ENCODE assay signal across 8 cellular contexts in the genomic region with DNA sequence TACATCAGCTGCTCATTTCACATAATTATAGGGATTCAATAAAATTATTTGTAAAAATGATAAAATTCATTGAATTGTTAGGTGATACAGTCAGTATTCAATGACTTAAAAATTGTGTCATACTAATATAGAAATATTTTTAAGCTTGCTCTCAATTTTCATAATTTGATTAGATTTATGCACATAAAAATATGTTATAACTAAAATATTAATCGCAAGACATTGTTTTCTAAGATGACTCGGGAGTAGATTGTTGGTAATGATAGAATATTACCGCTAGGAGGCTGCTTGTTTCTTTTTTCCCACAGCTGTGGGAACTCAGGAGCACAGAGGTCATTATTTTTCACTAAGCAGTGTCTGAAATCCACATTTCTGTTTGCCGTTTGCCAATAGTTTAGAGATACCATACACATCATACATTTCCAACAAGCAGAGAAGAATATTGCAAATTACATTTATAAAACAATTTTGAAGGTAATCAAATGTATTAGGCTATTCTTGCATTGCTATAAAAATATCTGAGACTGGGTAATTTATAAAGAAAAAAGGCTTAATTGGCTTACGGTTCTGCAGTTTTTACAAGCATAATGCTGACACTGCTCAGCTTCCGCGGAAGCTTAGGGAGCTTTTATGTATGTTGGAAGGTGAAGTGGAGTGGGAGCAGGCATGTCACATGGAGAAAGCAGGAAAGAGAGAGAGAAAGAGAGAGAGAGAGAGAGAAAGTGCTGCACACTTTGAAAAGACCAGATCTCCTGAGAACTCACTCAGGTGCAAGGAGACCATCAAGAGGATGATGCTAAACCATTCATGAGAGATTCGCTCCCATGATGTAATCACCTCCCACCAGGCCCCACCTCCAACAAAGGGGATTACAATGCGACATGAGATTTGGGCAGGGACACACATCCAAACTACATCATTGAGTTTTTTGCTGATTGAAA. TPM values are rescaled to one million over a fixed set of nuclear protein-coding genes. Genes with fewer than 3 reads are reported as not detected.
DNase-seq lines count a peak whose midpoint lies in the region; ATAC-seq and TF ChIP-seq lines count a peak whose summit lies in the region.

No MANE protein-coding gene starts in this region.

- peaks cover 41% of the 10 kb centered on the region for H3K36me3 ChIP-seq in CD8-positive, alpha-beta memory T cell (ENCODE audit: insufficient read depth, low read length)
- H3K36me3 ChIP-seq in colonic mucosa = no peaks in the 10 kb centered on the region

- ATAC-seq in T-helper 17 cell = peak; percentile 61
- peak; percentile 71 for ATAC-seq in sciatic nerve
- ATAC-seq in HG02885 (IDR thresholded peaks at IDR 0.05; ENCODE audit: poor library complexity, unreplicated experiment) = no peak
- no peak for ATAC-seq in GM21825 (IDR thresholded peaks at IDR 0.05; ENCODE audit: unreplicated experiment)

- H3K27ac Mint-ChIP-seq in CD8-positive, alpha-beta memory T cell = peak overlapping the region; percentile 17 to 93 (median 84)
- H3K27ac Mint-ChIP-seq in T-helper 17 cell = peak overlapping the region; percentile 99

- peaks cover 53 to 63% (median 63%) of the 10 kb centered on the region in 3 donors for H3K4me1 Mint-ChIP-seq in CD8-positive, alpha-beta memory T cell
- H3K4me1 Mint-ChIP-seq in T-helper 17 cell = peaks cover 41% of the 10 kb centered on the region

- H3K9me3 ChIP-seq in CD8-positive, alpha-beta memory T cell (ENCODE audit: low read length) = no peaks in the 10 kb centered on the region
- no peaks in the 10 kb centered on the region for H3K9me3 ChIP-seq in T-helper 17 cell (ENCODE audit: control insufficient read depth, low read length, poor library complexity, severe bottlenecking)
- no peaks in the 10 kb centered on the region for H3K9me3 ChIP-seq in colonic mucosa

- peak in 4 of 5 donors; percentile 40 to 57 (median 46) for DNase-seq in CD8-positive, alpha-beta memory T cell
- DNase-seq in T-helper 17 cell (peak in 2 of 3 donors; percentile 36 to 38), sciatic nerve (ENCODE audit: low spot score) (no peak), colonic mucosa (no peak)
- peak; percentile 41 for DNase-seq in effector CD4-positive, alpha-beta T cell

- peaks cover 30 to 45% (median 33%) of the 10 kb centered on the region in 3 donors for H3K36me3 Mint-ChIP-seq in CD8-positive, alpha-beta memory T cell
- peaks cover 15% of the 10 kb centered on the region for H3K36me3 Mint-ChIP-seq in T-helper 17 cell (ENCODE audit: low read depth)

- no peak overlapping the region for H3K9ac ChIP-seq in colonic mucosa (ENCODE audit: low read depth in 2 of 2, low read length in 2 of 2)

- peaks cover 57% of the 10 kb centered on the region for H3K4me1 ChIP-seq in CD8-positive, alpha-beta memory T cell (ENCODE audit: insufficient read depth, low read length)
- no peaks in the 10 kb centered on the region for H3K4me1 ChIP-seq in colonic mucosa

- H3K4me3 Mint-ChIP-seq in CD8-positive, alpha-beta memory T cell = peak overlapping the region; percentile 3 to 43 (median 27)
- H3K4me3 Mint-ChIP-seq in T-helper 17 cell = peak overlapping the region; percentile 78

- no peak overlapping the region for H3K27ac ChIP-seq in CD8-positive, alpha-beta memory T cell (ENCODE audit: low read depth, low read length)
- no peak overlapping the region for H3K27ac ChIP-seq in colonic mucosa

- no peaks in the 10 kb centered on the region for H3K27me3 ChIP-seq in CD8-positive, alpha-beta memory T cell (ENCODE audit: insufficient read depth, low read length, poor library complexity, severe bottlenecking)
- H3K27me3 ChIP-seq in colonic mucosa = no peaks in the 10 kb centered on the region

- intact Hi-C loops in sciatic nerve (cut with DNase I) = no loop called here
- intact Hi-C loops in colonic mucosa (cut with DNase I) = loop anchor here (2.0 kb wide), 1 partner anchor 173 kb away; no protein-coding TSS in a partner anchor

- TF ChIP-seq EP300 in Ishikawa (IDR thresholded peaks at IDR 0.05; ENCODE audit: borderline replicate concordance) = no peak

- POLR2A ChIA-PET in CD8-positive, alpha-beta memory T cell (lab: Charles Lee) = interaction anchor here (0.9 to 2.5 kb wide), 4 partner anchors 8 to 49 kb away, joined by 3 to 15 read pairs (median 11); a partner anchor contains a TSS

- CTCF ChIA-PET in CD8-positive, alpha-beta memory T cell (lab: Charles Lee) = interaction anchor here (0.8 to 19.4 kb wide), 27 partner anchors 8 to 484 kb away, joined by 3 to 359 read pairs (median 5); a partner anchor contains a TSS

- TF ChIP-seq RAD21 in Ishikawa (IDR thresholded peaks at IDR 0.05; ENCODE audit: low read depth) = peak; percentile 46

- no peak overlapping the region for H3K4me3 ChIP-seq in CD8-positive, alpha-beta memory T cell (ENCODE audit: low read length)
- no peak overlapping the region for H3K4me3 ChIP-seq in colonic mucosa

- no peak for TF ChIP-seq CTCF in colonic mucosa (IDR thresholded peaks at IDR 0.05)

- H3K27me3 Mint-ChIP-seq in CD8-positive, alpha-beta memory T cell = peaks cover 0 to 2% of the 10 kb centered on the region in 2 donors
- no peaks in the 10 kb centered on the region for H3K27me3 Mint-ChIP-seq in T-helper 17 cell

- H3K9me3 Mint-ChIP-seq in CD8-positive, alpha-beta memory T cell = no peaks in the 10 kb centered on the region

TF ChIP-seq in Ishikawa, 13 proteins besides CTCF, POLR2A, EP300 and RAD21:
- TF ChIP-seq, protein P1, sequence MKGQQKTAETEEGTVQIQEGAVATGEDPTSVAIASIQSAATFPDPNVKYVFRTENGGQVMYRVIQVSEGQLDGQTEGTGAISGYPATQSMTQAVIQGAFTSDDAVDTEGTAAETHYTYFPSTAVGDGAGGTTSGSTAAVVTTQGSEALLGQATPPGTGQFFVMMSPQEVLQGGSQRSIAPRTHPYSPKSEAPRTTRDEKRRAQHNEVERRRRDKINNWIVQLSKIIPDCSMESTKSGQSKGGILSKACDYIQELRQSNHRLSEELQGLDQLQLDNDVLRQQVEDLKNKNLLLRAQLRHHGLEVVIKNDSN (IDR thresholded peaks at IDR 0.05) = no peak
- TF ChIP-seq YY1 (IDR thresholded peaks at IDR 0.05; ENCODE audit: low read depth) (no peak), NFIC (IDR thresholded peaks at IDR 0.05) (no peak), TCF12 (IDR thresholded peaks at IDR 0.05; ENCODE audit: low read depth) (no peak), EGR1 (IDR thresholded peaks at IDR 0.05) (no peak), ZBTB7A (IDR thresholded peaks at IDR 0.05; ENCODE audit: low read depth) (no peak), FOXM1 (IDR thresholded peaks at IDR 0.05; ENCODE audit: borderline replicate concordance, low read depth) (no peak), CREB1 (IDR thresholded peaks at IDR 0.05; ENCODE audit: low read depth) (no peak), TAF1 (IDR thresholded peaks at IDR 0.05; ENCODE audit: low read depth) (no peak)
TF ChIP-seq in Ishikawa: peak in this region for 0.

RNA-seq across cellular contexts. Expression of a gene that starts 9.2 kb away (rescaled TPM):
- total RNA-seq in CD8-positive, alpha-beta memory T cell = 10 to 100 TPM; 66.8 to 67.1 TPM
- polyA plus RNA-seq in CD8-positive, alpha-beta memory T cell = 253 TPM
- 1,000 to 10,000 TPM; 1,001 to 1,104 TPM for total RNA-seq in T-helper 17 cell
- 10.9 TPM for total RNA-seq in sciatic nerve
- total RNA-seq in colonic mucosa = 1 to 10 TPM; 1.4 to 3.2 TPM

RNA-seq across cellular contexts. Expression of a gene that starts 18.6 kb away (rescaled TPM):
- 1 to 10 TPM; 3.6 to 4.7 TPM for total RNA-seq in CD8-positive, alpha-beta memory T cell
- 14.3 TPM for polyA plus RNA-seq in CD8-positive, alpha-beta memory T cell
- total RNA-seq in T-helper 17 cell (1 to 10 TPM; 1.5 TPM), sciatic nerve (1.1 TPM), colonic mucosa (under 1 TPM in 1 of 2 donors, not detected in 1; 0.40 TPM)

Comparison
In these comparisons a context has a peak if more than half of its experiments do, and no peak if none do; other contexts are left out.
1. DNase-seq: peak in CD8-positive, alpha-beta memory T cell (4 of 5), T-helper 17 cell (2 of 3) and effector CD4-positive, alpha-beta T cell (single experiment); none in sciatic nerve (single experiment) and colonic mucosa (single experiment).
2. ATAC-seq: peak in T-helper 17 cell (single experiment) and sciatic nerve (single experiment); none in HG02885 (single experiment) and GM21825 (single experiment).
3. RNA of a gene that starts 9.2 kb away (total RNA-seq): 1,001 to 1,104 TPM in T-helper 17 cell; 66.8 to 67.1 TPM in CD8-positive, alpha-beta memory T cell, 10.9 TPM in sciatic nerve (single experiment) and 1.4 to 3.2 TPM in colonic mucosa; every median in the first group is over 10 times any median in the second.